Comparison of ENCODE assay signal across 14 cellular contexts in the genomic region with DNA sequence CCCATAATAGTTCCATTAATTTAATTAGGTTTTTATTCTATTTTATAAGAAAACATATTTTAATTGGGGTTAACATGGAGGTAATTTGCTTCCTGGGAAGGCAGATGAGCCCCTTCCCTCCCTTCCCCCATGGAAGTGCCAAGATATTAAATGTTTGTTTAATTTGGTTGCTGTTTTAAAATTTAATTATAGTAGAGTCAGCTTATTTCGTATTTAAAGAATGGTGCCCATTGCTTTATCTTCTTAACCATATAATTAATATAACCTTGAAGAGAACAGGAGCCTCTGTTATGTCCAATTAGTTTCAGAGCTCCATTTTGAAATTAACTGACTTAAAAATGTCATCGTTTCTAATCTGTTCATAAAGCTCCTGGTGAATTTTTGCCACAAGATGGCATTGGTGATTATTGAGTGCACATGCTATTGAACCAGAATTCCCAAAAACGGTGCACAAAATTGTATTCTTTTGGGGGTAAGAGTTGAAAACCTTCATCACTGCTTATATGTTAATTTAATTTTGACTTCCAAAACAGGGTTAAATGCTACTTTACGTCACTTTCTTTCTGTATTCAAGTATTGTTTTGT. TPM values are rescaled to one million over a fixed set of nuclear protein-coding genes. Genes with fewer than 3 reads are reported as not detected.
A peak's percentile ranks its signal among the peaks of the same experiment; 100 is the strongest.
DNase-seq lines count a peak whose midpoint lies in the region; ATAC-seq and TF ChIP-seq lines count a peak whose summit lies in the region.
"Had no signal": no experiment of that assay in that cellular context is flagged by ENCODE, and none has a peak within 500 bp of the region (broad histone marks: within the 10 kb centered on the region; RNA-seq: fewer than 3 reads in every experiment).

No MANE protein-coding gene starts in this region.

- no peak overlapping the region for H3K4me2 ChIP-seq in SK-N-SH

- CTCF ChIA-PET in SK-N-SH (lab: Yijun Ruan, JAX) (interaction anchor here (0.7 to 3.9 kb wide), 14 partner anchors 9 to 800 kb away, joined by 3 to 27 read pairs (median 4); no protein-coding TSS in a partner anchor), RWPE1 (lab: Yijun Ruan, JAX) (interaction anchor here (0.6 to 1.0 kb wide), 2 partner anchors 22 to 452 kb away, joined by 3 to 6 read pairs; no protein-coding TSS in a partner anchor)

- no peaks in the 10 kb centered on the region for H3K9me2 ChIP-seq in SK-N-SH

- TF ChIP-seq CTCF in SK-N-SH (IDR thresholded peaks at IDR 0.05), result peak; percentile 48
- 0 out of 2 replicates have a peak, but pooled peaks have one; percentile 9 for TF ChIP-seq CTCF in RWPE1 (conservative IDR thresholded peaks at IDR 0.05; ENCODE audit: low read depth)
- peak in 3 of 4 experiments; percentile 7 to 27 (median 10) for TF ChIP-seq CTCF in gastroesophageal sphincter (IDR thresholded peaks at IDR 0.05)
- peak; percentile 31 for TF ChIP-seq CTCF in upper lobe of right lung (IDR thresholded peaks at IDR 0.05)

- H3K27me3 ChIP-seq in SK-N-SH (ENCODE audit: insufficient read depth) (no peaks in the 10 kb centered on the region), gastroesophageal sphincter (no peaks in the 10 kb centered on the region), upper lobe of right lung (no peaks in the 10 kb centered on the region)
- H3K27me3 ChIP-seq: SJSA1 had no signal

- H4K20me1 ChIP-seq in SK-N-SH (ENCODE audit: insufficient read depth), result peaks cover 17% of the 10 kb centered on the region

- ATAC-seq in SK-N-SH treated with all-trans-retinoic acid at 6 μM for 48 hours (no peak), gastroesophageal sphincter (no peak), upper lobe of right lung (no peak)
- ATAC-seq: lower lobe of right lung had no signal

- TF ChIP-seq EP300 in SK-N-SH (IDR thresholded peaks at IDR 0.05; ENCODE audit: borderline replicate concordance in 1 of 2, low read depth in 1 of 2, low read length in 1 of 2) (no peak), gastroesophageal sphincter (IDR thresholded peaks at IDR 0.05) (no peak)

- POLR2A ChIA-PET in SK-N-SH (lab: Yijun Ruan, JAX) (no interaction called here), RWPE1 (lab: Yijun Ruan, JAX; ENCODE audit: low non-redundant PET) (no interaction called here)

- H3K79me2 ChIP-seq in SK-N-SH (ENCODE audit: insufficient read depth), result peaks cover 27% of the 10 kb centered on the region

- no peak for TF ChIP-seq POLR2A in gastroesophageal sphincter (IDR thresholded peaks at IDR 0.05)

- H3K4me1 ChIP-seq in SK-N-SH (ENCODE audit: control insufficient read depth in 1 of 2, insufficient read depth in 2 of 2, low read depth in 1 of 2, low read length in 1 of 2) (peaks cover 0 to 2% of the 10 kb centered on the region in 2 experiments; a peak in 1 of 4 replicates), gastroesophageal sphincter (peaks cover 0 to 21% (median 0%) of the 10 kb centered on the region in 3 donors), upper lobe of right lung (peaks cover 10% of the 10 kb centered on the region)

- WGBS in SK-N-SH (ENCODE audit: low lambda C conversion rate), result 85% methylated on average over 4 of the region's 4 CpGs
- 46 to 52% methylated on average over 4 of the region's 4 CpGs for WGBS in gastroesophageal sphincter (ENCODE audit: low coverage in 1 of 2), 2 donors

- no peaks in the 10 kb centered on the region for H3K9me3 ChIP-seq in SK-N-SH
- H3K9me3 ChIP-seq in gastroesophageal sphincter, result no peaks in the 10 kb centered on the region
- H3K9me3 ChIP-seq in upper lobe of right lung, result no peaks in the 10 kb centered on the region
- H3K9me3 ChIP-seq: lower lobe of right lung, SJSA1 had no signal

- H3K9ac ChIP-seq in SK-N-SH, result no peak overlapping the region

- no peak overlapping the region for H2AFZ ChIP-seq in SK-N-SH (ENCODE audit: low read depth)

- H3F3A ChIP-seq in SK-N-SH (replicated peaks; ENCODE audit: insufficient read depth), result no peaks in the 10 kb centered on the region

- peaks cover 0 to 3% of the 10 kb centered on the region in 2 experiments for H3K36me3 ChIP-seq in SK-N-SH (replicated peaks in 1 of 2; ENCODE audit: control insufficient read depth in 1 of 2, insufficient read depth in 2 of 2, low read length in 1 of 2)
- H3K36me3 ChIP-seq in gastroesophageal sphincter, result no peaks in the 10 kb centered on the region
- no peaks in the 10 kb centered on the region for H3K36me3 ChIP-seq in upper lobe of right lung
- H3K36me3 ChIP-seq: lower lobe of right lung, SJSA1 had no signal

- TF ChIP-seq RAD21 in SK-N-SH (IDR thresholded peaks at IDR 0.05; ENCODE audit: low read length), result peak; percentile 48

- intact Hi-C loops in upper lobe of right lung (cut with DNase I), result no loop called here

- H3K4me3 ChIP-seq in SK-N-SH (ENCODE audit: low read depth in 2 of 2, low read length in 1 of 2) (no peak overlapping the region), gastroesophageal sphincter (no peak overlapping the region), upper lobe of right lung (no peak overlapping the region)
- H3K4me3 ChIP-seq: lower lobe of right lung, SJSA1 had no signal

- H3K27ac ChIP-seq in SK-N-SH (ENCODE audit: low read depth in 2 of 2, low read length in 1 of 2) (no peak overlapping the region), RWPE1 (no peak overlapping the region), gastroesophageal sphincter (no peak overlapping the region), upper lobe of right lung (no peak overlapping the region)
- H3K27ac ChIP-seq: lower lobe of right lung, SJSA1 had no signal

- DNase-seq in SK-N-SH (no peak), RWPE1 (ENCODE audit: low spot score) (no peak), upper lobe of right lung (no peak), kidney tubule cell (ENCODE audit: low spot score) (no peak), Kasumi-1 (lab: John Stamatoyannopoulos, UW) (no peak)
- DNase-seq in stimulated activated CD8-positive, alpha-beta memory T cell treated with anti-CD3 and anti-CD28 coated beads, Interleukin-4, amount 100 ng/mL, for 48 hours, result no peak
- DNase-seq: activated T-cell treated with anti-CD3 and anti-CD28 coated beads, Interleukin-2, amount 50 U/mL, for 48 hours; GDM1; lower lobe of right lung; posterior cingulate gyrus; stimulated activated CD4-positive, alpha-beta T cell treated with anti-CD3 and anti-CD28 coated beads, Interleukin-4, amount 100 ng/mL, for 4 hours had no signal

TF ChIP-seq in SK-N-SH, 30 proteins besides CTCF, POLR2A, EP300 and RAD21:
- TF ChIP-seq FOXJ3 (CRISPR knock-in tag; IDR thresholded peaks at IDR 0.05), result no peak

TF ChIP-seq in SK-N-SH treated with all-trans-retinoic acid at 6 μM for 48 hours, 23 proteins besides CTCF, POLR2A, EP300 and RAD21:
- TF ChIP-seq BACH2 (CRISPR knock-in tag; IDR thresholded peaks at IDR 0.05; ENCODE audit: borderline replicate concordance), result no peak
- TF ChIP-seq SNAI2 (CRISPR knock-in tag; IDR thresholded peaks at IDR 0.05), result no peak
- no peak for TF ChIP-seq GLIS3 (CRISPR knock-in tag; IDR thresholded peaks at IDR 0.05)
- TF ChIP-seq, protein P1, sequence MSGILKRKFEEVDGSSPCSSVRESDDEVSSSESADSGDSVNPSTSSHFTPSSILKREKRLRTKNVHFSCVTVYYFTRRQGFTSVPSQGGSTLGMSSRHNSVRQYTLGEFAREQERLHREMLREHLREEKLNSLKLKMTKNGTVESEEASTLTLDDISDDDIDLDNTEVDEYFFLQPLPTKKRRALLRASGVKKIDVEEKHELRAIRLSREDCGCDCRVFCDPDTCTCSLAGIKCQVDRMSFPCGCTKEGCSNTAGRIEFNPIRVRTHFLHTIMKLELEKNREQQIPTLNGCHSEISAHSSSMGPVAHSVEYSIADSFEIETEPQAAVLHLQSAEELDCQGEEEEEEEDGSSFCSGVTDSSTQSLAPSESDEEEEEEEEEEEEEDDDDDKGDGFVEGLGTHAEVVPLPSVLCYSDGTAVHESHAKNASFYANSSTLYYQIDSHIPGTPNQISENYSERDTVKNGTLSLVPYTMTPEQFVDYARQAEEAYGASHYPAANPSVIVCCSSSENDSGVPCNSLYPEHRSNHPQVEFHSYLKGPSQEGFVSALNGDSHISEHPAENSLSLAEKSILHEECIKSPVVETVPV (CRISPR knock-in tag; IDR thresholded peaks at IDR 0.05), result no peak
- no peak for TF ChIP-seq ESRRG (CRISPR knock-in tag; IDR thresholded peaks at IDR 0.05)
- TF ChIP-seq ARNTL (CRISPR knock-in tag; IDR thresholded peaks at IDR 0.05; ENCODE audit: borderline replicate concordance, low read depth), result no peak
- TF ChIP-seq OSR1 (CRISPR knock-in tag; IDR thresholded peaks at IDR 0.05), result no peak
- TF ChIP-seq TCF4 (CRISPR knock-in tag; IDR thresholded peaks at IDR 0.05; ENCODE audit: borderline replicate concordance), result no peak
- TF ChIP-seq CSDC2 (CRISPR knock-in tag; IDR thresholded peaks at IDR 0.05), result no peak
- TF ChIP-seq ZNF70 (CRISPR knock-in tag; IDR thresholded peaks at IDR 0.05), result no peak
- TF ChIP-seq ZFP3 (CRISPR knock-in tag; IDR thresholded peaks at IDR 0.05), result no peak
- no peak for TF ChIP-seq TOX (CRISPR knock-in tag; IDR thresholded peaks at IDR 0.05; ENCODE audit: borderline replicate concordance)
- no peak for TF ChIP-seq ZNF8 (CRISPR knock-in tag; IDR thresholded peaks at IDR 0.05)
- TF ChIP-seq, protein P2, sequence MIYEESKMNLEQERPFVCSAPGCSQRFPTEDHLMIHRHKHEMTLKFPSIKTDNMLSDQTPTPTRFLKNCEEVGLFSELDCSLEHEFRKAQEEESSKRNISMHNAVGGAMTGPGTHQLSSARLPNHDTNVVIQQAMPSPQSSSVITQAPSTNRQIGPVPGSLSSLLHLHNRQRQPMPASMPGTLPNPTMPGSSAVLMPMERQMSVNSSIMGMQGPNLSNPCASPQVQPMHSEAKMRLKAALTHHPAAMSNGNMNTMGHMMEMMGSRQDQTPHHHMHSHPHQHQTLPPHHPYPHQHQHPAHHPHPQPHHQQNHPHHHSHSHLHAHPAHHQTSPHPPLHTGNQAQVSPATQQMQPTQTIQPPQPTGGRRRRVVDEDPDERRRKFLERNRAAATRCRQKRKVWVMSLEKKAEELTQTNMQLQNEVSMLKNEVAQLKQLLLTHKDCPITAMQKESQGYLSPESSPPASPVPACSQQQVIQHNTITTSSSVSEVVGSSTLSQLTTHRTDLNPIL (CRISPR knock-in tag; IDR thresholded peaks at IDR 0.05; ENCODE audit: low read depth), result no peak
- TF ChIP-seq ZC3H10 (CRISPR knock-in tag; IDR thresholded peaks at IDR 0.05), result no peak

RNA-seq across cellular contexts. Expression of a gene that starts 26.0 kb away (rescaled TPM):
- 15.9 and 17.8 TPM in 2 replicates for polyA plus RNA-seq in SK-N-SH (2012; rRNA removed)
- 17.8 and 20.1 TPM in 2 replicates for polyA plus RNA-seq in SK-N-SH (2012; cell fraction: cytosol; rRNA removed)
- 19.1 and 37.4 TPM in 2 replicates for polyA plus RNA-seq in SK-N-SH (2012; cell fraction: nucleus; rRNA removed)
- 10 to 100 TPM; 17.0 to 28.8 (median 23.0) TPM for total RNA-seq in gastroesophageal sphincter
- 32.0 TPM for total RNA-seq in upper lobe of right lung

RNA-seq across cellular contexts. Expression of a gene that starts 45.2 kb away (rescaled TPM):
- polyA plus RNA-seq in SK-N-SH (2012; rRNA removed), result 36.7 and 41.8 TPM in 2 replicates
- polyA plus RNA-seq in SK-N-SH (2012; cell fraction: cytosol; rRNA removed), result 26.2 and 31.2 TPM in 2 replicates
- 52.8 and 68.4 TPM in 2 replicates for polyA plus RNA-seq in SK-N-SH (2012; cell fraction: nucleus; rRNA removed)
- total RNA-seq in gastroesophageal sphincter (10 to 100 TPM in 3 of 4 donors, 1 to 10 TPM in 1; 7.0 to 18.4 (median 11.7) TPM), upper lobe of right lung (12.8 TPM)
